ENCODE assay signal across 24 cellular contexts in the genomic region with DNA sequence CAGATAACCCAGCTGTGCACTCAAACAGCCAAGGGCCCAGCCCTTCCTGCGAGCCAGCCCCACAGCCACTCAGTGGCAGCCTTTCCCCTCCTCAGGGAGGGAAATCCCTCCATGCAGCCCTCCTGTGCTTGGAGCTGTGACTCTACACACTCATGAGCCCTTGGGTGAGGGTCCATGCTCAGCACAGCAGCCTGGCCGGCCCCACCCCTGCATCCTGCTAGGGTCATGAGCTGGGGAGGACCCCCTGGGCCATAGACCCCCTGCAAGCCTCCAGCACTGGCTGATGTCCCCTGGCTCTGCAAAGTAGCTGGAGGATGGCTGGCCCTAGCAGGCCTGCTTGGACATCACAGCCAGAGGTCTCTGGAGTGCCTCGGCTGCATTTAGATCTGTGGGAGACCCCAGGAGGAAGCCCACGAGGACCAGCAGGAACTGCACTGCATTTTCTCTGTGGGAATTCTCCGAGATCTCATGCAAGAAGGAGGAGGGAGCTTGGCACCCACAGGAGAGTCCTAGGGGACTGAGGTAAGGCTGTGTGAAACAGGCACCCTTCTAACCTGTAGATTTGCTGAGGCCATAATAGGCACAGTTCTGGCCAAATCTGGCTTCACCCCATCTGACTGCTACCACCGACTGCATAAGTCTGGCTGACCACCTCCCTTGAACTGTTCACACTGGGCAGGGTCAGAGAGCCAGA. TPM values are rescaled to one million over a fixed set of nuclear protein-coding genes. Genes with fewer than 3 reads are reported as not detected.
DNase-seq lines count a peak whose midpoint lies in the region; ATAC-seq and TF ChIP-seq lines count a peak whose summit lies in the region.
"Had no signal": no experiment of that assay in that cellular context is flagged by ENCODE, and none has a peak within 500 bp of the region (broad histone marks: within the 10 kb centered on the region; RNA-seq: fewer than 3 reads in every experiment).

No MANE protein-coding gene starts in this region.

- H3K4me1 ChIP-seq in esophagus muscularis mucosa (peaks cover 0 to 17% (median 14%) of the 10 kb centered on the region in 4 donors), sigmoid colon (no peaks in the 10 kb centered on the region)

- H3K27me3 ChIP-seq in esophagus muscularis mucosa, result no peaks in the 10 kb centered on the region
- H3K27me3 ChIP-seq in sigmoid colon, result no peaks in the 10 kb centered on the region

- POLR2A ChIA-PET in activated CD4-positive, alpha-beta T cell treated with anti-CD3 and anti-CD28 coated beads for 36 hours (lab: Charles Lee), result no interaction called here
- POLR2A ChIA-PET in activated CD8-positive, alpha-beta T cell treated with anti-CD3 and anti-CD28 coated beads, Interleukin-2, amount 10 ng/mL, durations not matched to agents 7 days and 5 days (lab: Charles Lee), result no interaction called here

- no peak for ATAC-seq in activated CD4-positive, alpha-beta T cell treated with anti-CD3 and anti-CD28 coated beads for 36 hours
- ATAC-seq in activated CD8-positive, alpha-beta T cell treated with anti-CD3 and anti-CD28 coated beads, Interleukin-2, amount 10 ng/mL, durations not matched to agents 7 days and 5 days, result no peak
- ATAC-seq in stimulated activated effector memory CD8-positive, alpha-beta T cell treated with anti-CD3 and anti-CD28 coated beads, Interleukin-12 subunit alpha, Interleukin-12 subunit beta, amount 100 ng/mL, for 72 hours, result peak; percentile 55
- ATAC-seq: HepG2 had no signal

- 92% methylated on average over 4 of the region's 6 CpGs for WGBS in esophagus muscularis mucosa
- 65 to 85% methylated on average over 6 of the region's 6 CpGs for WGBS in sigmoid colon, 2 donors

- H3K36me3 ChIP-seq in esophagus muscularis mucosa, result peaks cover 0 to 3% (median under 1%) of the 10 kb centered on the region in 4 donors
- no peaks in the 10 kb centered on the region for H3K36me3 ChIP-seq in sigmoid colon

- TF ChIP-seq POLR2A in esophagus muscularis mucosa (IDR thresholded peaks at IDR 0.05; ENCODE audit: low read depth), result no peak
- no peak for TF ChIP-seq POLR2A in sigmoid colon (IDR thresholded peaks at IDR 0.05)

- H3K27ac ChIP-seq in esophagus muscularis mucosa (replicated peaks in 1 of 4), result no peak overlapping the region
- H3K27ac ChIP-seq in sigmoid colon, result no peak overlapping the region
- H3K27ac ChIP-seq: KMS-11 had no signal

- H3K27me3 Mint-ChIP-seq in activated CD4-positive, alpha-beta T cell treated with anti-CD3 and anti-CD28 coated beads, Interleukin-2, amount 10 ng/mL, durations not matched to agents 24 days and 14 days, result no peaks in the 10 kb centered on the region
- no peaks in the 10 kb centered on the region for H3K27me3 Mint-ChIP-seq in activated CD4-positive, alpha-beta T cell treated with anti-CD3 and anti-CD28 coated beads for 36 hours
- peaks cover 3% of the 10 kb centered on the region for H3K27me3 Mint-ChIP-seq in activated CD8-positive, alpha-beta T cell treated with anti-CD3 and anti-CD28 coated beads, Interleukin-2, amount 10 ng/mL, durations not matched to agents 7 days and 5 days (ENCODE audit: low read depth)
- H3K27me3 Mint-ChIP-seq: CD4-positive, alpha-beta memory T cell had no signal

- CTCF ChIA-PET in activated CD4-positive, alpha-beta T cell treated with anti-CD3 and anti-CD28 coated beads for 36 hours (lab: Charles Lee), result no interaction called here
- CTCF ChIA-PET in activated CD8-positive, alpha-beta T cell treated with anti-CD3 and anti-CD28 coated beads, Interleukin-2, amount 10 ng/mL, durations not matched to agents 7 days and 5 days (lab: Charles Lee), result no interaction called here

- no peak for DNase-seq in activated CD4-positive, alpha-beta T cell treated with anti-CD3 and anti-CD28 coated beads, Interleukin-2, amount 10 ng/mL, durations not matched to agents 24 days and 14 days
- no peak for DNase-seq in activated CD4-positive, alpha-beta T cell treated with anti-CD3 and anti-CD28 coated beads for 36 hours
- DNase-seq in activated CD8-positive, alpha-beta T cell treated with anti-CD3 and anti-CD28 coated beads, Interleukin-2, amount 10 ng/mL, durations not matched to agents 7 days and 5 days, result peak; percentile 18
- peak; percentile 64 for DNase-seq in esophagus muscularis mucosa (ENCODE audit: extremely low spot score)
- DNase-seq in stimulated activated effector memory CD8-positive, alpha-beta T cell treated with anti-CD3 and anti-CD28 coated beads, Interleukin-12 subunit alpha, Interleukin-12 subunit beta, amount 100 ng/mL, for 72 hours (ENCODE audit: low spot score in 2 of 2), result peak in 1 of 2 donors; percentile 46
- no peak for DNase-seq in NCI-H2196 (lab: John Stamatoyannopoulos, UW; ENCODE audit: unreplicated experiment)
- no peak for DNase-seq in DMS79 treated with DMSO at 0.1 percent for 48 hours (lab: John Stamatoyannopoulos, UW)
- DNase-seq in sigmoid colon, result no peak
- DNase-seq: 8988T; CD4-positive, alpha-beta memory T cell; HFFc6; NCI-H1436 treated with DMSO at 0.1 percent for 48 hours; NCI-H2029 treated with DMSO at 0.1 percent for 48 hours; NCI-H2171 treated with DMSO at 0.1 percent for 48 hours; NCI-H748 treated with DMSO at 0.1 percent for 48 hours; OCI-M1 had no signal

- intact Hi-C loops in activated CD4-positive, alpha-beta T cell treated with anti-CD3 and anti-CD28 coated beads, Interleukin-2, amount 10 ng/mL, durations not matched to agents 24 days and 14 days (cut with micrococcal nuclease), result no loop called here
- intact Hi-C loops in activated CD4-positive, alpha-beta T cell treated with anti-CD3 and anti-CD28 coated beads for 36 hours (cut with DNase I, micrococcal nuclease), result no loop called here
- intact Hi-C loops in esophagus muscularis mucosa (cut with DNase I), result no loop called here
- intact Hi-C loops in sigmoid colon (cut with DNase I), result no loop called here

- TF ChIP-seq EP300 in esophagus muscularis mucosa (IDR thresholded peaks at IDR 0.05) (no peak), sigmoid colon (IDR thresholded peaks at IDR 0.05) (no peak)

- no peak overlapping the region for H3K4me3 Mint-ChIP-seq in activated CD4-positive, alpha-beta T cell treated with anti-CD3 and anti-CD28 coated beads, Interleukin-2, amount 10 ng/mL, durations not matched to agents 24 days and 14 days
- H3K4me3 Mint-ChIP-seq in activated CD4-positive, alpha-beta T cell treated with anti-CD3 and anti-CD28 coated beads for 36 hours, result no peak overlapping the region
- H3K4me3 Mint-ChIP-seq in activated CD8-positive, alpha-beta T cell treated with anti-CD3 and anti-CD28 coated beads, Interleukin-2, amount 10 ng/mL, durations not matched to agents 7 days and 5 days, result no peak overlapping the region
- H3K4me3 Mint-ChIP-seq in stimulated activated effector memory CD8-positive, alpha-beta T cell treated with anti-CD3 and anti-CD28 coated beads, Interleukin-12 subunit alpha, Interleukin-12 subunit beta, amount 100 ng/mL, for 72 hours, result peak overlapping the region; percentile 17
- H3K4me3 Mint-ChIP-seq: HFFc6 had no signal

- TF ChIP-seq CTCF in esophagus muscularis mucosa (IDR thresholded peaks at IDR 0.05), result no peak
- TF ChIP-seq CTCF in sigmoid colon (IDR thresholded peaks at IDR 0.05), result no peak

- H3K4me3 ChIP-seq in esophagus muscularis mucosa (no peak overlapping the region), sigmoid colon (no peak overlapping the region)

- H3K9me3 Mint-ChIP-seq in activated CD4-positive, alpha-beta T cell treated with anti-CD3 and anti-CD28 coated beads, Interleukin-2, amount 10 ng/mL, durations not matched to agents 24 days and 14 days, result no peaks in the 10 kb centered on the region
- H3K9me3 Mint-ChIP-seq in activated CD4-positive, alpha-beta T cell treated with anti-CD3 and anti-CD28 coated beads for 36 hours (ENCODE audit: low read depth), result no peaks in the 10 kb centered on the region
- no peaks in the 10 kb centered on the region for H3K9me3 Mint-ChIP-seq in activated CD8-positive, alpha-beta T cell treated with anti-CD3 and anti-CD28 coated beads, Interleukin-2, amount 10 ng/mL, durations not matched to agents 7 days and 5 days (ENCODE audit: insufficient read depth)
- no peaks in the 10 kb centered on the region for H3K9me3 Mint-ChIP-seq in stimulated activated effector memory CD8-positive, alpha-beta T cell treated with anti-CD3 and anti-CD28 coated beads, Interleukin-12 subunit alpha, Interleukin-12 subunit beta, amount 100 ng/mL, for 72 hours
- H3K9me3 Mint-ChIP-seq: CD4-positive, alpha-beta memory T cell; HFFc6 had no signal

- H3K9me3 ChIP-seq in esophagus muscularis mucosa (no peaks in the 10 kb centered on the region), sigmoid colon (no peaks in the 10 kb centered on the region)

- H3K36me3 Mint-ChIP-seq in activated CD4-positive, alpha-beta T cell treated with anti-CD3 and anti-CD28 coated beads, Interleukin-2, amount 10 ng/mL, durations not matched to agents 24 days and 14 days (ENCODE audit: low read depth), result peaks cover 4% of the 10 kb centered on the region
- H3K36me3 Mint-ChIP-seq in activated CD4-positive, alpha-beta T cell treated with anti-CD3 and anti-CD28 coated beads for 36 hours (ENCODE audit: low read depth), result no peaks in the 10 kb centered on the region
- no peaks in the 10 kb centered on the region for H3K36me3 Mint-ChIP-seq in activated CD8-positive, alpha-beta T cell treated with anti-CD3 and anti-CD28 coated beads, Interleukin-2, amount 10 ng/mL, durations not matched to agents 7 days and 5 days (ENCODE audit: low read depth)
- peaks cover 100% of the 10 kb centered on the region for H3K36me3 Mint-ChIP-seq in stimulated activated effector memory CD8-positive, alpha-beta T cell treated with anti-CD3 and anti-CD28 coated beads, Interleukin-12 subunit alpha, Interleukin-12 subunit beta, amount 100 ng/mL, for 72 hours

- H3K4me1 Mint-ChIP-seq in activated CD4-positive, alpha-beta T cell treated with anti-CD3 and anti-CD28 coated beads, Interleukin-2, amount 10 ng/mL, durations not matched to agents 24 days and 14 days, result peaks cover 19% of the 10 kb centered on the region
- H3K4me1 Mint-ChIP-seq in activated CD4-positive, alpha-beta T cell treated with anti-CD3 and anti-CD28 coated beads for 36 hours, result peaks cover 7% of the 10 kb centered on the region
- peaks cover 29% of the 10 kb centered on the region for H3K4me1 Mint-ChIP-seq in activated CD8-positive, alpha-beta T cell treated with anti-CD3 and anti-CD28 coated beads, Interleukin-2, amount 10 ng/mL, durations not matched to agents 7 days and 5 days (ENCODE audit: low read depth)
- H3K4me1 Mint-ChIP-seq in stimulated activated effector memory CD8-positive, alpha-beta T cell treated with anti-CD3 and anti-CD28 coated beads, Interleukin-12 subunit alpha, Interleukin-12 subunit beta, amount 100 ng/mL, for 72 hours, result peaks cover 83% of the 10 kb centered on the region

- peak overlapping the region; percentile 52 for H3K27ac Mint-ChIP-seq in activated CD4-positive, alpha-beta T cell treated with anti-CD3 and anti-CD28 coated beads, Interleukin-2, amount 10 ng/mL, durations not matched to agents 24 days and 14 days
- H3K27ac Mint-ChIP-seq in activated CD4-positive, alpha-beta T cell treated with anti-CD3 and anti-CD28 coated beads for 36 hours, result no peak overlapping the region
- no peak overlapping the region for H3K27ac Mint-ChIP-seq in activated CD8-positive, alpha-beta T cell treated with anti-CD3 and anti-CD28 coated beads, Interleukin-2, amount 10 ng/mL, durations not matched to agents 7 days and 5 days
- H3K27ac Mint-ChIP-seq in stimulated activated effector memory CD8-positive, alpha-beta T cell treated with anti-CD3 and anti-CD28 coated beads, Interleukin-12 subunit alpha, Interleukin-12 subunit beta, amount 100 ng/mL, for 72 hours, result peak overlapping the region; percentile 98
- H3K27ac Mint-ChIP-seq: HFFc6 had no signal

RNA-seq across cellular contexts. Expression of a gene that starts 17.4 kb away (rescaled TPM):
- 34.3 and 36.4 TPM in 2 replicates for total RNA-seq in activated CD4-positive, alpha-beta T cell treated with anti-CD3 and anti-CD28 coated beads, Interleukin-2, amount 10 ng/mL, durations not matched to agents 24 days and 14 days
- total RNA-seq in activated CD4-positive, alpha-beta T cell treated with anti-CD3 and anti-CD28 coated beads for 36 hours, result 10 to 100 TPM; 26.5 to 28.0 TPM
- total RNA-seq in activated CD8-positive, alpha-beta T cell treated with anti-CD3 and anti-CD28 coated beads, Interleukin-2, amount 10 ng/mL, durations not matched to agents 7 days and 5 days, result 10 to 100 TPM; 24.4 to 25.6 TPM
- 10 to 100 TPM; 11.6 to 36.8 (median 25.1) TPM for total RNA-seq in esophagus muscularis mucosa
- total RNA-seq in sigmoid colon, result 10 to 100 TPM in 2 of 4 donors, 1 to 10 TPM in 2; 8.0 to 17.8 (median 9.9) TPM
- 10 to 100 TPM in 2 of 3 donors, 1 to 10 TPM in 1; 5.4 to 15.6 (median 11.1) TPM for polyA plus RNA-seq in sigmoid colon
- total RNA-seq: G401, HepG2, HFFc6, M059J, NCI-H460, RPMI7951 had no signal
- polyA plus RNA-seq: BJ, HepG2 had no signal

RNA-seq across cellular contexts. Expression of a gene that starts 37.0 kb away (rescaled TPM):
- total RNA-seq in activated CD4-positive, alpha-beta T cell treated with anti-CD3 and anti-CD28 coated beads, Interleukin-2, amount 10 ng/mL, durations not matched to agents 24 days and 14 days, result not detected in 2 replicates
- not detected for total RNA-seq in activated CD4-positive, alpha-beta T cell treated with anti-CD3 and anti-CD28 coated beads for 36 hours
- total RNA-seq in activated CD8-positive, alpha-beta T cell treated with anti-CD3 and anti-CD28 coated beads, Interleukin-2, amount 10 ng/mL, durations not matched to agents 7 days and 5 days, result not detected
- not detected for total RNA-seq in esophagus muscularis mucosa
- total RNA-seq in sigmoid colon, result not detected
- not detected for polyA plus RNA-seq in sigmoid colon
- total RNA-seq: CD4-positive, alpha-beta memory T cell; G401; H4; HepG2; HFFc6; M059J; NCI-H460; RPMI7951 had no signal
- polyA plus RNA-seq: BJ; CD4-positive, alpha-beta memory T cell; HepG2 had no signal

RNA-seq across cellular contexts. Expression of a gene that starts 55.5 kb away (rescaled TPM):
- total RNA-seq in activated CD4-positive, alpha-beta T cell treated with anti-CD3 and anti-CD28 coated beads, Interleukin-2, amount 10 ng/mL, durations not matched to agents 24 days and 14 days, result 0.50 and 0.63 TPM in 2 replicates
- total RNA-seq in activated CD4-positive, alpha-beta T cell treated with anti-CD3 and anti-CD28 coated beads for 36 hours, result under 1 TPM; 0.07 to 0.11 TPM
- not detected for total RNA-seq in activated CD8-positive, alpha-beta T cell treated with anti-CD3 and anti-CD28 coated beads, Interleukin-2, amount 10 ng/mL, durations not matched to agents 7 days and 5 days
- total RNA-seq in esophagus muscularis mucosa, result 10 to 100 TPM in 3 of 4 donors, 1 to 10 TPM in 1; 10.0 to 21.4 (median 12.6) TPM
- total RNA-seq in sigmoid colon, result 10 to 100 TPM in 2 of 4 donors, 1 to 10 TPM in 2; 9.5 to 13.3 (median 10.9) TPM
- 1 to 10 TPM in 2 of 3 donors, under 1 TPM in 1; 0.23 to 3.3 (median 1.2) TPM for polyA plus RNA-seq in sigmoid colon
- total RNA-seq: CD4-positive, alpha-beta memory T cell; G401; HepG2; M059J; NCI-H460 had no signal
- polyA plus RNA-seq: CD4-positive, alpha-beta memory T cell; HepG2 had no signal

Comparison
In these comparisons a context has a peak if more than half of its experiments do, and no peak if none do; other contexts are left out.
1. H3K27ac Mint-ChIP-seq: peak in activated CD4-positive, alpha-beta T cell treated with anti-CD3 and anti-CD28 coated beads, Interleukin-2, amount 10 ng/mL, durations not matched to agents 24 days and 14 days (single experiment) and stimulated activated effector memory CD8-positive, alpha-beta T cell treated with anti-CD3 and anti-CD28 coated beads, Interleukin-12 subunit alpha, Interleukin-12 subunit beta, amount 100 ng/mL, for 72 hours (single experiment); none in activated CD4-positive, alpha-beta T cell treated with anti-CD3 and anti-CD28 coated beads for 36 hours (single experiment) and activated CD8-positive, alpha-beta T cell treated with anti-CD3 and anti-CD28 coated beads, Interleukin-2, amount 10 ng/mL, durations not matched to agents 7 days and 5 days (single experiment).
2. DNase-seq: peak in activated CD8-positive, alpha-beta T cell treated with anti-CD3 and anti-CD28 coated beads, Interleukin-2, amount 10 ng/mL, durations not matched to agents 7 days and 5 days (single experiment) and esophagus muscularis mucosa (single experiment); none in activated CD4-positive, alpha-beta T cell treated with anti-CD3 and anti-CD28 coated beads, Interleukin-2, amount 10 ng/mL, durations not matched to agents 24 days and 14 days (single experiment), activated CD4-positive, alpha-beta T cell treated with anti-CD3 and anti-CD28 coated beads for 36 hours (single experiment), NCI-H2196 (single experiment), DMS79 treated with DMSO at 0.1 percent for 48 hours (single experiment) and sigmoid colon (single experiment).